17 cellular contexts compared by ENCODE assay signal in genomic region chr11:33379931-33380330, GRCh38. TPM values are rescaled to one million over a fixed set of nuclear protein-coding genes. Genes with fewer than 3 reads are reported as not detected.
DNase-seq lines count a peak whose midpoint lies in the region; ATAC-seq, FAIRE-seq and TF ChIP-seq lines count a peak whose summit lies in the region.
"Had no signal": no experiment of that assay in that cellular context is flagged by ENCODE, and none has a peak within 500 bp of the region (broad histone marks: within the 10 kb centered on the region; RNA-seq: fewer than 3 reads in every experiment).

No MANE protein-coding gene starts in this region.

- H3K4me1 ChIP-seq in GM12878 (ENCODE audit: control insufficient read depth, insufficient read depth, low read length): peaks cover 26% of the 10 kb centered on the region
- H3K4me1 ChIP-seq: vagina had no signal

- no peaks in the 10 kb centered on the region; a peak in 2 of 4 replicates for H3K27me3 ChIP-seq in GM12878 (replicated peaks in 1 of 2; ENCODE audit: control insufficient read depth in 2 of 2, insufficient read depth in 2 of 2, low read length in 1 of 2)
- peaks cover 0 to 7% (median 0%) of the 10 kb centered on the region in 45 donors for H3K27me3 ChIP-seq in dorsolateral prefrontal cortex
- H3K27me3 ChIP-seq: vagina had no signal

- H2AFZ ChIP-seq in GM12878 (ENCODE audit: control insufficient read depth, low read depth, low read length): peak overlapping the region; percentile 39; the same call in 1 of the 2 replicates

- no peaks in the 10 kb centered on the region; the same call in 2 of the 3 replicates for H3K9me3 ChIP-seq in GM12878 (replicated peaks; ENCODE audit: control insufficient read depth, insufficient read depth, low read length)
- H3K9me3 ChIP-seq: vagina had no signal

- TF ChIP-seq RAD21 in GM12878 (IDR thresholded peaks at IDR 0.05; ENCODE audit: insufficient read depth, low read depth, low read length): no peak

- DNase-seq in GM12891 (ENCODE audit: insufficient read length, low spot score) (no peak), GM12878 (ENCODE audit: low read depth, low spot score) (no peak), 8988T (no peak), left colon (no peak), dorsolateral prefrontal cortex (no peak)
- DNase-seq: activated CD4-positive, alpha-beta T cell treated with anti-CD3 and anti-CD28 coated beads, Interleukin-2, amount 10 ng/mL, durations not matched to agents 24 days and 14 days; hypothalamus; NCI-H187 treated with DMSO at 0.1 percent for 48 hours; T-helper 1 cell had no signal

- intact Hi-C loops in GM12878 (cut with micrococcal nuclease; ENCODE audit: unreplicated experiment) (loop anchor here (5.0 to 10.0 kb wide), 2 partner anchors 147 to 675 kb away; partner anchors contain the start of gene CAPRIN1), left colon (cut with DNase I, micrococcal nuclease) (no loop called here), dorsolateral prefrontal cortex (cut with DNase I) (no loop called here)

- H3K4me3 ChIP-seq in GM12878 (no peak overlapping the region), dorsolateral prefrontal cortex (peak overlapping the region in 2 of 59 donors; percentile 1 to 7)
- H3K4me3 ChIP-seq: K562, lung, vagina had no signal

- RAD21 ChIA-PET in GM12878 (lab: Charles Lee; ENCODE audit: unreplicated experiment): interaction anchor here (0.6 to 2.2 kb wide), 4 partner anchors 9 to 26 kb away, joined by 3 to 13 read pairs (median 3); no protein-coding TSS in a partner anchor

- CTCF ChIA-PET in GM12878 (lab: Yijun Ruan, JAX): interaction anchor here (0.8 to 1.0 kb wide), 2 partner anchors 13 to 362 kb away, joined by 4 read pairs; no protein-coding TSS in a partner anchor

- SMC1A ChIA-PET in GM12878 (lab: Charles Lee; ENCODE audit: uncharacterized antibody, unreplicated experiment): interaction anchor here (0.7 to 1.9 kb wide), 9 partner anchors 9 to 363 kb away, joined by 3 to 7 read pairs (median 3); no protein-coding TSS in a partner anchor

- peak overlapping the region; percentile 34 for H3K4me2 ChIP-seq in GM12878 (ENCODE audit: control insufficient read depth, insufficient read depth)

- no peak overlapping the region for H3K9ac ChIP-seq in GM12878 (ENCODE audit: control insufficient read depth, insufficient read depth, low read length)

- no peaks in the 10 kb centered on the region; the same call in 1 of the 2 replicates for H3K79me2 ChIP-seq in GM12878 (ENCODE audit: control insufficient read depth, insufficient read depth, low read length)

- no peak for TF ChIP-seq POLR2A in GM12891 (IDR thresholded peaks at IDR 0.05; ENCODE audit: low read depth, low read length)
- no peak for TF ChIP-seq POLR2A in GM12878 (IDR thresholded peaks at IDR 0.05; ENCODE audit: low read depth, low read length)

- no peak overlapping the region for H3K27ac ChIP-seq in GM12878 (ENCODE audit: control insufficient read depth, insufficient read depth)
- peak overlapping the region in 2 of 59 donors; percentile 16 to 35 for H3K27ac ChIP-seq in dorsolateral prefrontal cortex
- H3K27ac ChIP-seq: vagina had no signal

- POLR2A ChIA-PET in GM12878 (lab: Charles Lee): interaction anchor here (1.7 kb wide), 1 partner anchor 10 kb away, joined by 7 read pairs; no protein-coding TSS in a partner anchor

- FAIRE-seq in GM12891 (lab: Jason Lieb, UNC) (peak; percentile 86), GM12878 (lab: Jason Lieb, UNC) (no peak)
- FAIRE-seq: bronchial epithelial cell, K562 had no signal

- no peaks in the 10 kb centered on the region for H4K20me1 ChIP-seq in GM12878 (ENCODE audit: control insufficient read depth, insufficient read depth)

- no peak for TF ChIP-seq EP300 in GM12878 (IDR thresholded peaks at IDR 0.05; ENCODE audit: borderline replicate concordance in 1 of 2, control insufficient read depth in 1 of 2, low read depth in 2 of 2, low read length in 2 of 2)

- WGBS in GM12878 (ENCODE audit: insufficient coverage, insufficient replicate concordance, low lambda C conversion rate, missing lambda C conversion rate): 11% methylated on average over 4 of the region's 4 CpGs

- in situ Hi-C loops in GM12878 (cut with MboI): no loop called here

- TF ChIP-seq CTCF in GM12878 (IDR thresholded peaks at IDR 0.05 in 2 of 3, conservative IDR thresholded peaks at IDR 0.05 in 1 of 3; ENCODE audit: control insufficient read depth in 2 of 3, extremely low read depth in 1 of 3, insufficient read depth in 1 of 3, low read depth in 3 of 3, low read length in 3 of 3): no peak
- TF ChIP-seq CTCF in dorsolateral prefrontal cortex (IDR thresholded peaks at IDR 0.05 in 54 of 56, conservative IDR thresholded peaks at IDR 0.05 in 2 of 56; ENCODE audit: low read depth in 1 of 56, partially characterized antibody in 56 of 56): no peak

- BruUV-seq in GM12878 (replicated peaks; lab: Mats Ljungman, UMichigan): no TSS peak

- H3K36me3 ChIP-seq in GM12878 (ENCODE audit: control insufficient read depth in 2 of 2, insufficient read depth in 2 of 2, low read length in 1 of 2): no peaks in the 10 kb centered on the region
- H3K36me3 ChIP-seq: vagina had no signal

- ATAC-seq in GM21360 (IDR thresholded peaks at IDR 0.05; ENCODE audit: unreplicated experiment) (peak; percentile 50), HG03103 (IDR thresholded peaks at IDR 0.05; ENCODE audit: low read depth, unreplicated experiment) (peak; percentile 41), GM12878 (peak; percentile 86), left colon (no peak), GM19395 (IDR thresholded peaks at IDR 0.05; ENCODE audit: unreplicated experiment) (no peak)
- ATAC-seq: activated T-helper 17 cell treated with anti-CD3 and anti-CD28 coated beads, Interleukin-2, amount 50 U/mL, for 72 hours; K562 had no signal

TF ChIP-seq in GM12891, 5 proteins besides CTCF, POLR2A, EP300 and RAD21:
- TF ChIP-seq SPI1 (IDR thresholded peaks at IDR 0.05; ENCODE audit: low read depth, low read length) (no peak), POLR2AphosphoS5 (IDR thresholded peaks at IDR 0.05; ENCODE audit: low read depth, low read length) (no peak), PAX5 (IDR thresholded peaks at IDR 0.05; ENCODE audit: insufficient read depth, low read length, severe bottlenecking) (no peak), POU2F2 (IDR thresholded peaks at IDR 0.05; ENCODE audit: low read depth, low read length) (peak; percentile 71; the same call in 1 of the 2 replicates), TAF1 (IDR thresholded peaks at IDR 0.05; ENCODE audit: low read depth, low read length) (no peak)

TF ChIP-seq in GM12878, 131 proteins besides CTCF, POLR2A, EP300 and RAD21:
- TF ChIP-seq IKZF2 (IDR thresholded peaks at IDR 0.05) (peak; percentile 25 to 40; a peak in 2 of 4 replicates), BHLHE40 (IDR thresholded peaks at IDR 0.05; ENCODE audit: borderline replicate concordance in 1 of 2, low read depth in 2 of 2, low read length in 1 of 2) (peak in 1 of 2 experiments; percentile 20; a peak in 1 of 4 replicates), BRCA1 (IDR thresholded peaks at IDR 0.05; ENCODE audit: low read depth, low read length) (no peak), ZNF24 (IDR thresholded peaks at IDR 0.05) (no peak), RUNX3 (IDR thresholded peaks at IDR 0.05; ENCODE audit: low read length) (peak; percentile 72), DPF2 (IDR thresholded peaks at IDR 0.05) (0 out of 2 replicates have a peak, but pooled peaks have one; percentile 22), IKZF1 (conservative IDR thresholded peaks at IDR 0.05) (peak; percentile 22; the same call in 1 of the 2 replicates), POU2F2 (IDR thresholded peaks at IDR 0.05; ENCODE audit: borderline replicate concordance, low read depth, low read length) (no peak), HDGF (IDR thresholded peaks at IDR 0.05) (peak; percentile 43; the same call in 1 of the 2 replicates), MTA2 (IDR thresholded peaks at IDR 0.05; ENCODE audit: low read depth) (0 out of 2 replicates have a peak, but pooled peaks have one; percentile 29), KLF5 (IDR thresholded peaks at IDR 0.05; ENCODE audit: partially characterized antibody) (no peak)

RNA-seq across cellular contexts. Expression of gene KIAA1549L, which starts 4.0 kb away (rescaled TPM):
- polyA plus RNA-seq in GM12891 (2012; ENCODE audit: low read depth, missing spikeins): 4.8 TPM
- 20.7 and 21.8 TPM in 2 replicates for total RNA-seq in GM12878 (2013; cell fraction: nucleolus; rRNA removed)
- total RNA-seq in GM12878 (2014; rRNA removed): 2.1 and 2.4 TPM in 2 replicates
- 1.7 and 1.9 TPM in 2 replicates for total RNA-seq in GM12878 (2014; rRNA removed; fragmentation: Illumina TruSeq; extraction: Trizol)
- total RNA-seq in GM12878 (2021): 4.4 and 4.7 TPM in 2 replicates
- 1.1 TPM for polyA plus RNA-seq in GM12878 (2011; ENCODE audit: low read depth)
- 1.3 and 2.7 TPM in 2 replicates for polyA plus RNA-seq in GM12878 (2011; rRNA removed)
- polyA plus RNA-seq in GM12878 (2011; cell fraction: cytosol; rRNA removed): 1.8 and 2.5 TPM in 2 replicates
- polyA plus RNA-seq in GM12878 (2011; cell fraction: nucleus; rRNA removed): 3.1 and 3.7 TPM in 2 replicates
- polyA plus RNA-seq in GM12878 (2012): 1.5 and 1.8 TPM in 2 replicates
- polyA plus RNA-seq in GM12878 (2014; fragmentation: Illumina TruSeq; extraction: Trizol): 2.3 and 2.7 TPM in 2 replicates
- polyA plus RNA-seq in GM12878 (2014; fragmentation: Nextera tagmentation; extraction: Ambion mirVana): under 1 TPM; 0.27 to 0.35 TPM
- 1.9 and 2.1 TPM in 2 replicates for polyA plus RNA-seq in GM12878 (2014; rRNA removed)
- under 1 TPM; 0.64 to 0.96 TPM for polyA plus RNA-seq in GM12878 (2016; fragmentation: Nextera tagmentation; extraction: Ambion mirVana)
- polyA minus RNA-seq in GM12878 (2011; rRNA and poly(A)+ RNA removed): 4.5 and 5.9 TPM in 2 replicates
- polyA minus RNA-seq in GM12878 (2011; cell fraction: cytosol; rRNA and poly(A)+ RNA removed): 2.6 and 3.5 TPM in 2 replicates
- polyA minus RNA-seq in GM12878 (2011; cell fraction: nucleus; rRNA and poly(A)+ RNA removed): 3.7 and 4.6 TPM in 2 replicates
- under 1 TPM in 1 of 2 donors, not detected in 1; 0.39 TPM for total RNA-seq in left colon
- 100 to 1,000 TPM in 88 of 120 experiments, 10 to 100 TPM in 32; 33.8 to 180 (median 116) TPM for total RNA-seq in dorsolateral prefrontal cortex
- total RNA-seq: activated CD4-positive, alpha-beta T cell treated with anti-CD3 and anti-CD28 coated beads, Interleukin-2, amount 10 ng/mL, durations not matched to agents 24 days and 14 days; activated T-helper 17 cell treated with anti-CD3 and anti-CD28 coated beads, Interleukin-2, amount 50 U/mL, for 72 hours; K562 had no signal
- polyA plus RNA-seq: K562 had no signal

Comparison
In these comparisons a context has a peak if more than half of its experiments do, and no peak if none do; other contexts are left out.
1. ATAC-seq: peak in GM21360 (single experiment), HG03103 (single experiment) and GM12878 (single experiment); none in left colon (single experiment) and GM19395 (single experiment).